8 cellular contexts compared by ENCODE assay signal in the genomic region with DNA sequence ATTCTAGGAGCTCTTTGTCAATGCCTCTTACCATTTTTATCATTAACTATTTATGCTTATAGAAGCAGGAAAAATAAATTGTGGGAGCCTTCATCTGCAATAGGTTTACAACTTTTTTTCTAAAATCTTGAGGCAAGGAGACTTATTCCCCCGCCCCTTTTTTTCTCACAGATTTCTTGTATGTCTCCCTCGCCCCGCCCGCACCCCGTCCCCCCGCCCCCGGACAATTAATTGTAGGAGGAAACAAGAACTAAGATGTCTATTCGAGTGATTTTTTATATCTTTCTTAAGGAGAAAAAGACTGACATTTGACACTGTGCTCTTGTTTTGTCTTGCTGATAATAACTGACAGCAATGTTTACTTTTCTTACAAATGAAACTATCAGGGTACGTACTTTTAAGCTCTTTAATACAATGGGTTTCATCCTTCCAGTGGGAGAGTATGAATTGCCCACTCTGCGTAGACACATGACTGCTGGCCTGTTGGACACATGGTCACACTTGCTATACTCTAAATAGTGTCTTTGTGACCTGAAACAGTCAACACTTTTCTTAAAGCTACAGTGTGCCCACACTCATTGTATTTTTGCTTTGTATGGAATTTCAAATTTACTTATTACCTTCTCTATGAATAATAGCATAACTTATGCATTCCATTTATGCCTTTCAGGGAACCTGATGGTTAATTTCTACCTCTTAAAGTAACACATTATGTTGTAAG. TPM values are rescaled to one million over a fixed set of nuclear protein-coding genes. Genes with fewer than 3 reads are reported as not detected.
DNase-seq lines count a peak whose midpoint lies in the region; ATAC-seq and TF ChIP-seq lines count a peak whose summit lies in the region.

No MANE protein-coding gene starts in this region.

- H3K4me3 Mint-ChIP-seq in endodermal cell, result peak overlapping the region; percentile 96

- peaks cover 9% of the 10 kb centered on the region for H3K9me3 Mint-ChIP-seq in endodermal cell

- peak overlapping the region; percentile 88 for H2AK5ac ChIP-seq in trophoblast cell (ENCODE audit: low read length)

- peak overlapping the region; percentile 99 for H3K9ac ChIP-seq in OCI-LY3 (ENCODE audit: low read length)
- no peak overlapping the region for H3K9ac ChIP-seq in endodermal cell (ENCODE audit: extremely low read depth, low read length, poor library complexity, severe bottlenecking)
- no peak overlapping the region for H3K9ac ChIP-seq in trophoblast cell (ENCODE audit: low read length)

- ATAC-seq in GM19324 (IDR thresholded peaks at IDR 0.05; ENCODE audit: low FRiP score, unreplicated experiment), result no peak
- ATAC-seq in HG03565 (IDR thresholded peaks at IDR 0.05; ENCODE audit: unreplicated experiment), result no peak

- H3K23ac ChIP-seq in trophoblast cell (ENCODE audit: low read length), result no peak overlapping the region

- no peak overlapping the region for H4K8ac ChIP-seq in trophoblast cell (ENCODE audit: low read depth, low read length)

- H3K36me3 ChIP-seq in OCI-LY3 (replicated peaks; ENCODE audit: low read depth, low read length) (peaks cover 45% of the 10 kb centered on the region), endodermal cell (ENCODE audit: control insufficient read depth, insufficient read depth, low read length) (no peaks in the 10 kb centered on the region), trophoblast cell (ENCODE audit: control insufficient read depth in 1 of 2, insufficient read depth in 2 of 2, low read length in 2 of 2) (peaks cover 0 to 3% of the 10 kb centered on the region in 2 experiments)

- H2AFZ ChIP-seq in OCI-LY3 (ENCODE audit: low read depth, low read length) (no peak overlapping the region), trophoblast cell (ENCODE audit: insufficient read depth, low read length, poor library complexity) (no peak overlapping the region)

- no peak overlapping the region for H3K27ac Mint-ChIP-seq in endodermal cell

- H3K9me3 ChIP-seq in OCI-LY3 (ENCODE audit: insufficient read depth, low read length) (no peaks in the 10 kb centered on the region), endodermal cell (ENCODE audit: control insufficient read depth, low read length) (peaks cover 12% of the 10 kb centered on the region), trophoblast cell (ENCODE audit: insufficient read depth, low read depth, low read length) (peaks cover 2% of the 10 kb centered on the region)

- H3K27ac ChIP-seq in OCI-LY3 (ENCODE audit: low read length) (peak overlapping the region; percentile 99), endodermal cell (ENCODE audit: low read depth, low read length) (no peak overlapping the region), trophoblast cell (ENCODE audit: low read depth, low read length) (peak overlapping the region; percentile 96)

- no peak overlapping the region for H4K91ac ChIP-seq in trophoblast cell (ENCODE audit: low read depth, low read length)

- 86 to 97% methylated on average over 2 to 10 of the region's 10 CpGs for WGBS in endodermal cell (ENCODE audit: insufficient coverage in 1 of 2, insufficient read length in 1 of 2), 2 experiments
- no CpG with 5 or more reads among the region's 10 CpGs for WGBS in trophoblast cell (ENCODE audit: extremely low coverage, insufficient coverage, insufficient read length)

- no peak overlapping the region for H2BK5ac ChIP-seq in trophoblast cell (ENCODE audit: low read depth, low read length, poor library complexity)

- H3K14ac ChIP-seq in trophoblast cell (ENCODE audit: low read length), result no peak overlapping the region

- no peak overlapping the region for H3K18ac ChIP-seq in trophoblast cell (ENCODE audit: low read length)

- peaks cover 13% of the 10 kb centered on the region for H3K36me3 Mint-ChIP-seq in endodermal cell (ENCODE audit: low read depth)

- peaks cover 1% of the 10 kb centered on the region for H3K27me3 Mint-ChIP-seq in endodermal cell (ENCODE audit: insufficient read depth)

- H4K20me1 ChIP-seq in OCI-LY3 (ENCODE audit: insufficient read depth, low read length), result peaks cover 25% of the 10 kb centered on the region

- peak overlapping the region; percentile 52 for H3K4ac ChIP-seq in trophoblast cell (ENCODE audit: low read depth, low read length)

- peaks cover 29% of the 10 kb centered on the region for H3K79me1 ChIP-seq in trophoblast cell (ENCODE audit: low read length)

- H2BK12ac ChIP-seq in trophoblast cell (ENCODE audit: low read length), result peak overlapping the region; percentile 93

- no peak for TF ChIP-seq CTCF in GM12864 (IDR thresholded peaks at IDR 0.05; ENCODE audit: low read depth, low read length, missing control alignments)
- no peak for TF ChIP-seq CTCF in OCI-LY3 (IDR thresholded peaks at IDR 0.05; ENCODE audit: low read depth, low read length)
- no peak for TF ChIP-seq CTCF in endodermal cell (conservative IDR thresholded peaks at IDR 0.05)
- no peak for TF ChIP-seq CTCF in GM20000 (IDR thresholded peaks at IDR 0.05; ENCODE audit: extremely low read depth, missing control alignments)

- peak overlapping the region; percentile 59; the same call in 1 of the 2 replicates for H3K4me3 ChIP-seq in GM12864 (ENCODE audit: low read depth, low read length)
- peak overlapping the region; percentile 84 for H3K4me3 ChIP-seq in OCI-LY3 (ENCODE audit: low read length)
- peak overlapping the region; percentile 71 for H3K4me3 ChIP-seq in endodermal cell (ENCODE audit: low read length)
- no peak overlapping the region for H3K4me3 ChIP-seq in trophoblast cell (ENCODE audit: low read depth, low read length)

- H3K4me1 ChIP-seq in OCI-LY3 (ENCODE audit: low read length) (peaks cover 37% of the 10 kb centered on the region), endodermal cell (ENCODE audit: control insufficient read depth, insufficient read depth, low read length) (no peaks in the 10 kb centered on the region), trophoblast cell (ENCODE audit: control insufficient read depth in 1 of 2, insufficient read depth in 2 of 2, low read length in 2 of 2) (peaks cover 3 to 9% of the 10 kb centered on the region in 2 experiments)

- no peak for DNase-seq in GM12864 (ENCODE audit: low read depth)
- no peak for DNase-seq in endodermal cell
- no peak for DNase-seq in trophoblast cell
- DNase-seq in activated CD8-positive, alpha-beta memory T cell treated with anti-CD3 and anti-CD28 coated beads for 24 hours, result no peak
- no peak for DNase-seq in GM20000 (ENCODE audit: low spot score)

- H2BK120ac ChIP-seq in trophoblast cell (ENCODE audit: insufficient read depth, low read length, poor library complexity), result peak overlapping the region; percentile 89

- no peak overlapping the region for H4K12ac ChIP-seq in trophoblast cell (ENCODE audit: low read depth, low read length)

- no peaks in the 10 kb centered on the region for H3K27me3 ChIP-seq in OCI-LY3 (ENCODE audit: low read depth, low read length)
- H3K27me3 ChIP-seq in endodermal cell (ENCODE audit: control insufficient read depth, insufficient read depth, low read length, poor library complexity, severe bottlenecking), result no peaks in the 10 kb centered on the region
- no peaks in the 10 kb centered on the region for H3K27me3 ChIP-seq in trophoblast cell (ENCODE audit: insufficient read depth, low read length)

- H3K4me1 Mint-ChIP-seq in endodermal cell, result peaks cover 24% of the 10 kb centered on the region

- H3K79me2 ChIP-seq in OCI-LY3 (ENCODE audit: low read length), result peaks cover 58% of the 10 kb centered on the region
- peaks cover 13% of the 10 kb centered on the region for H3K79me2 ChIP-seq in trophoblast cell (ENCODE audit: control insufficient read depth, insufficient read depth, low read length, poor library complexity)

- peak overlapping the region; percentile 99 for H3K4me2 ChIP-seq in OCI-LY3 (ENCODE audit: low read length)
- H3K4me2 ChIP-seq in trophoblast cell (ENCODE audit: low read length), result no peak overlapping the region

RNA-seq across cellular contexts. Expression of a gene that starts 1.5 kb away (rescaled TPM):
- 100 to 1,000 TPM; 122 to 163 TPM for total RNA-seq in endodermal cell
- 200 TPM for polyA plus RNA-seq in endodermal cell (2013, experiment 1 of 2)
- 179 TPM for polyA plus RNA-seq in endodermal cell (2013, experiment 2 of 2)
- 195 and 204 TPM in 2 replicates for polyA plus RNA-seq in trophoblast cell (2013)
